ENCODE assay signal across 9 cellular contexts in genomic region chr5:147805030-147805454, GRCh38.
A peak's percentile ranks its signal among the peaks of the same experiment; 100 is the strongest.
DNase-seq lines count a peak whose midpoint lies in the region; ATAC-seq and TF ChIP-seq lines count a peak whose summit lies in the region.
"Had no signal": no experiment of that assay in that cellular context is flagged by ENCODE, and none has a peak within 500 bp of the region (broad histone marks: within the 10 kb centered on the region; RNA-seq: fewer than 3 reads in every experiment).

No MANE protein-coding gene starts in this region.

- H3K4me1 ChIP-seq in DOHH2 (ENCODE audit: control insufficient read depth, low read length): peaks cover 58% of the 10 kb centered on the region

- peak; percentile 16 for DNase-seq in activated CD8-positive, alpha-beta memory T cell treated with anti-CD3 and anti-CD28 coated beads, Interleukin-2, amount 50 U/mL, for 4 hours
- DNase-seq in stimulated activated CD4-positive, alpha-beta T cell treated with anti-CD3 and anti-CD28 coated beads, Interleukin-15, amount 100 ng/mL, for 24 hours: no peak
- no peak for DNase-seq in DMS53 (lab: John Stamatoyannopoulos, UW)
- no peak for DNase-seq in T1000 (lab: John Stamatoyannopoulos, UW)

- no peaks in the 10 kb centered on the region for H3K9me3 Mint-ChIP-seq in stimulated activated naive CD8-positive, alpha-beta T cell treated with anti-CD3 and anti-CD28 coated beads, Interleukin-15, Interleukin-2, amounts not matched to agents 100 ng/mL and 50 ng/mL, for 24 hours
- H3K9me3 Mint-ChIP-seq: activated naive CD4-positive, alpha-beta T cell treated with anti-CD3 and anti-CD28 coated beads, Interleukin-2, amount 50 U/mL, for 24 hours had no signal

- no peaks in the 10 kb centered on the region for H3K36me3 ChIP-seq in DOHH2 (ENCODE audit: control insufficient read depth, low read length)

- no peaks in the 10 kb centered on the region for H3K9me3 ChIP-seq in DOHH2 (ENCODE audit: control insufficient read depth, insufficient read depth, low read length)

- peaks cover 9% of the 10 kb centered on the region for H3F3A ChIP-seq in DOHH2 (ENCODE audit: control insufficient read depth, insufficient read depth)

- no peaks in the 10 kb centered on the region for H4K20me1 ChIP-seq in DOHH2 (ENCODE audit: control insufficient read depth, insufficient read depth, low read depth, low read length)

- ATAC-seq in GM19463 (IDR thresholded peaks at IDR 0.05; ENCODE audit: unreplicated experiment): peak; percentile 76
- peak; percentile 93 for ATAC-seq in HG03469 (IDR thresholded peaks at IDR 0.05; ENCODE audit: unreplicated experiment)

- no peak for TF ChIP-seq CTCF in DOHH2 (IDR thresholded peaks at IDR 0.05; ENCODE audit: low read depth, low read length, poor library complexity, severe bottlenecking)

- no peaks in the 10 kb centered on the region for H3K79me2 ChIP-seq in DOHH2 (ENCODE audit: control insufficient read depth, low read length)

- H3K4me1 Mint-ChIP-seq in stimulated activated naive CD8-positive, alpha-beta T cell treated with anti-CD3 and anti-CD28 coated beads, Interleukin-15, Interleukin-2, amounts not matched to agents 100 ng/mL and 50 ng/mL, for 24 hours (ENCODE audit: low read depth): peaks cover 25% of the 10 kb centered on the region

- H3K27me3 ChIP-seq in DOHH2 (ENCODE audit: control insufficient read depth, low read length): no peaks in the 10 kb centered on the region

- no peak overlapping the region for H3K4me3 Mint-ChIP-seq in stimulated activated naive CD8-positive, alpha-beta T cell treated with anti-CD3 and anti-CD28 coated beads, Interleukin-15, Interleukin-2, amounts not matched to agents 100 ng/mL and 50 ng/mL, for 24 hours
- H3K4me3 Mint-ChIP-seq: activated naive CD4-positive, alpha-beta T cell treated with anti-CD3 and anti-CD28 coated beads, Interleukin-2, amount 50 U/mL, for 24 hours had no signal

- no peaks in the 10 kb centered on the region for H3K9me2 ChIP-seq in DOHH2 (replicated peaks; ENCODE audit: control insufficient read depth, low read length)

- peak overlapping the region; percentile 93 for H3K27ac ChIP-seq in DOHH2 (ENCODE audit: low read depth, low read length)

- peak overlapping the region; percentile 91 for H3K4me2 ChIP-seq in DOHH2 (ENCODE audit: low read length)

- peak overlapping the region; percentile 9 for H3K27ac Mint-ChIP-seq in stimulated activated naive CD8-positive, alpha-beta T cell treated with anti-CD3 and anti-CD28 coated beads, Interleukin-15, Interleukin-2, amounts not matched to agents 100 ng/mL and 50 ng/mL, for 24 hours
- H3K27ac Mint-ChIP-seq: activated naive CD4-positive, alpha-beta T cell treated with anti-CD3 and anti-CD28 coated beads, Interleukin-2, amount 50 U/mL, for 24 hours had no signal

- no peaks in the 10 kb centered on the region for H3K36me3 Mint-ChIP-seq in stimulated activated naive CD8-positive, alpha-beta T cell treated with anti-CD3 and anti-CD28 coated beads, Interleukin-15, Interleukin-2, amounts not matched to agents 100 ng/mL and 50 ng/mL, for 24 hours (ENCODE audit: low read depth)
- H3K36me3 Mint-ChIP-seq: activated naive CD4-positive, alpha-beta T cell treated with anti-CD3 and anti-CD28 coated beads, Interleukin-2, amount 50 U/mL, for 24 hours had no signal

- H3K27me3 Mint-ChIP-seq in stimulated activated naive CD8-positive, alpha-beta T cell treated with anti-CD3 and anti-CD28 coated beads, Interleukin-15, Interleukin-2, amounts not matched to agents 100 ng/mL and 50 ng/mL, for 24 hours: no peaks in the 10 kb centered on the region
- H3K27me3 Mint-ChIP-seq: activated naive CD4-positive, alpha-beta T cell treated with anti-CD3 and anti-CD28 coated beads, Interleukin-2, amount 50 U/mL, for 24 hours had no signal

- peak overlapping the region; percentile 71 for H3K4me3 ChIP-seq in DOHH2 (ENCODE audit: low read length)
